In the genomic region with DNA sequence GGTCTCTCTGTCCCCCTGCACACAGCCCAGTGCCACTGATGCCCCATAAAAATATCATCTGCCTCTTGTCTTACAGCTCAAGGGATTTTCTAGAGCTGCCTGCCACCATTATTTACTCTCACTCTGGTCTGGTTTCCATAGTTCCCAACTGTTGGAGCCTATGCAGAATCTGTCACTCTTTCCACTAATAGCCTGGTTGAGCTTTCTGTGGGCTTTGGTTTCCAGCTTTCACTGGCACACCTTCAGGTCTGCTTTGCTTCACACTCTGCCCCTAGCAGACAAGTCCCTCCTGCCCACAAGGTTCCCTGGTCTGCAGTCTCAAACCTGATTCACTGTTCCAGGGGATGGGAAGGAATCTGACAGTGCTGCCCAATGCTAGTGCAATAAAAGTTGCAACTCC, we compare ENCODE assay signal across 13 cellular contexts.
"Had no signal": no experiment of that assay in that cellular context is flagged by ENCODE, and none has a peak within 500 bp of the region (broad histone marks: within the 10 kb centered on the region; RNA-seq: fewer than 3 reads in every experiment).

No MANE protein-coding gene starts in this region.

- H3K36me3 ChIP-seq: esophagus squamous epithelium, prostate gland, right lobe of liver had no signal

- H3K27me3 ChIP-seq: body of pancreas, esophagus squamous epithelium, right lobe of liver had no signal

- H3K4me3 ChIP-seq: body of pancreas, coronary artery, esophagus squamous epithelium, prostate gland, right lobe of liver had no signal

- H3K9me3 ChIP-seq: body of pancreas, esophagus squamous epithelium, prostate gland, right lobe of liver had no signal

- H3K27ac ChIP-seq: body of pancreas, coronary artery, esophagus squamous epithelium, prostate gland, right lobe of liver had no signal

- DNase-seq: activated B cell treated with CpG ODN at 0.5 μM for 24 hours; activated CD4-positive, alpha-beta T cell treated with anti-CD3 and anti-CD28 coated beads for 48 hours; activated CD8-positive, alpha-beta memory T cell treated with anti-CD3 and anti-CD28 coated beads, Interleukin-2, amount 50 U/mL, for 4 hours; activated CD8-positive, alpha-beta T cell treated with anti-CD3 and anti-CD28 coated beads, Interleukin-2, amount 10 ng/mL, durations not matched to agents 7 days and 5 days; activated gamma-delta T cell treated with Interleukin-2 at 50 U/mL for 16 hours; amniotic stem cell; body of pancreas; esophagus squamous epithelium; right lobe of liver; stimulated activated naive CD8-positive, alpha-beta T cell treated with anti-CD3 and anti-CD28 coated beads, Interleukin-15, Interleukin-2, amounts not matched to agents 100 U/mL and 50 U/mL, for 24 hours; T-helper 2 cell had no signal

- H3K4me1 ChIP-seq: body of pancreas, esophagus squamous epithelium, prostate gland, right lobe of liver had no signal

- ATAC-seq: activated CD8-positive, alpha-beta T cell treated with anti-CD3 and anti-CD28 coated beads, Interleukin-2, amount 10 ng/mL, durations not matched to agents 7 days and 5 days; body of pancreas; right lobe of liver; stimulated activated naive CD8-positive, alpha-beta T cell treated with anti-CD3 and anti-CD28 coated beads, Interleukin-15, Interleukin-2, amounts not matched to agents 100 U/mL and 50 U/mL, for 24 hours had no signal
